4 cellular contexts compared by ENCODE assay signal in the genomic region with DNA sequence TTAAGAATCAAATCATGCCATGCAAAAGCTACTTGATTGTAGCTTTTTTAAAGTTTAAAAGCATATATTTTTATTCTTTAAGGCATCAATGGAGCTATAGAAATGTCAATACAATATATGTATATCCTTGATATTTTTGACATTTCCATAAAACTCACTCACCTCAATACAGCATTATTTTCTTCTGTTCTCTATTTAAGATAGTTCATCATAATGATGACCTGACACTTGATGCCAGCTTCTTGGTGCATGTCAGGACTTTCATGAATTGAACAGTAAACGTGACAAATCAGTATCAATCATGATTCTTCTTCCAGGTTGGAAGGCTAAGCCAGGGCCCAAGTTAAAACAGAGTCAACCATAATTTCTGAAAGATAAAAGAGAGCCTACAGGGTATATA.
"Had no signal": no experiment of that assay in that cellular context is flagged by ENCODE, and none has a peak within 500 bp of the region (broad histone marks: within the 10 kb centered on the region; RNA-seq: fewer than 3 reads in every experiment).

No MANE protein-coding gene starts in this region.

- H3K4me3 ChIP-seq: K562 had no signal

- H3K4me2 ChIP-seq: KMS-11 had no signal

- H3K27ac ChIP-seq: HL-60, KMS-11 had no signal

- ATAC-seq: HepG2, K562 had no signal

- H3K9ac ChIP-seq: KMS-11 had no signal
